ENCODE assay signal across 27 cellular contexts in genomic region chr1:209881271-209882018, GRCh38. TPM values are rescaled to one million over a fixed set of nuclear protein-coding genes. Genes with fewer than 3 reads are reported as not detected.
DNase-seq lines count a peak whose midpoint lies in the region; ATAC-seq lines count a peak whose summit lies in the region.
"Had no signal": no experiment of that assay in that cellular context is flagged by ENCODE, and none has a peak within 500 bp of the region (broad histone marks: within the 10 kb centered on the region; RNA-seq: fewer than 3 reads in every experiment).

No MANE protein-coding gene starts in this region.

- H2BK12ac ChIP-seq in neuronal stem cell (ENCODE audit: low read length): no peak overlapping the region

- no peaks in the 10 kb centered on the region for H3K9me3 Mint-ChIP-seq in activated CD4-positive, alpha-beta T cell treated with anti-CD3 and anti-CD28 coated beads, Interleukin-2, amount 10 ng/mL, durations not matched to agents 7 days and 5 days
- H3K9me3 Mint-ChIP-seq in activated CD4-positive, alpha-beta T cell treated with anti-CD3 and anti-CD28 coated beads for 36 hours (ENCODE audit: low read depth): no peaks in the 10 kb centered on the region
- H3K9me3 Mint-ChIP-seq: CD8-positive, alpha-beta memory T cell; HFFc6 had no signal

- CTCF ChIA-PET in activated CD4-positive, alpha-beta T cell treated with anti-CD3 and anti-CD28 coated beads, Interleukin-2, amount 10 ng/mL, durations not matched to agents 7 days and 5 days (lab: Charles Lee): interaction anchor here (0.5 kb wide), 1 partner anchor 486 kb away, joined by 3 read pairs; no protein-coding TSS in a partner anchor
- CTCF ChIA-PET in activated CD4-positive, alpha-beta T cell treated with anti-CD3 and anti-CD28 coated beads for 36 hours (lab: Charles Lee): interaction anchor here (0.6 to 1.3 kb wide), 3 partner anchors 18 to 108 kb away, joined by 3 to 4 read pairs (median 3); no protein-coding TSS in a partner anchor

- no peak overlapping the region for H3K14ac ChIP-seq in neuronal stem cell (ENCODE audit: low read length)

- H3K79me1 ChIP-seq in neuronal stem cell (ENCODE audit: low read depth, low read length): no peaks in the 10 kb centered on the region

- no peak overlapping the region for H3K23ac ChIP-seq in neuronal stem cell (ENCODE audit: low read depth, low read length, poor library complexity)

- H4K91ac ChIP-seq in neuronal stem cell (ENCODE audit: low read depth, low read length, poor library complexity): no peak overlapping the region

- H4K8ac ChIP-seq in neuronal stem cell (ENCODE audit: low read depth, low read length): no peak overlapping the region

- no peak overlapping the region for H2BK5ac ChIP-seq in neuronal stem cell (ENCODE audit: low read length)

- no peaks in the 10 kb centered on the region for H3K9me3 ChIP-seq in neuronal stem cell (replicated peaks in 1 of 2; ENCODE audit: control insufficient read depth in 2 of 2, insufficient read depth in 1 of 2, low read depth in 1 of 2, low read length in 2 of 2)
- H3K9me3 ChIP-seq: BE2C, HAP-1, MG63, SJSA1 had no signal

- no peak overlapping the region for H2AK5ac ChIP-seq in neuronal stem cell (ENCODE audit: low read depth, low read length)

- H3K4me1 Mint-ChIP-seq in activated CD4-positive, alpha-beta T cell treated with anti-CD3 and anti-CD28 coated beads, Interleukin-2, amount 10 ng/mL, durations not matched to agents 7 days and 5 days: no peaks in the 10 kb centered on the region
- peaks cover 8% of the 10 kb centered on the region for H3K4me1 Mint-ChIP-seq in activated CD4-positive, alpha-beta T cell treated with anti-CD3 and anti-CD28 coated beads for 36 hours
- H3K4me1 Mint-ChIP-seq: CD14-positive monocyte; CD8-positive, alpha-beta memory T cell had no signal

- H3K27me3 ChIP-seq in neuronal stem cell (ENCODE audit: control insufficient read depth in 3 of 3, insufficient read depth in 3 of 3, low read depth in 1 of 3, low read length in 3 of 3): no peaks in the 10 kb centered on the region
- H3K27me3 ChIP-seq: BE2C, MG63, SJSA1 had no signal

- H3K4me3 Mint-ChIP-seq in activated CD4-positive, alpha-beta T cell treated with anti-CD3 and anti-CD28 coated beads, Interleukin-2, amount 10 ng/mL, durations not matched to agents 7 days and 5 days: no peak overlapping the region
- no peak overlapping the region for H3K4me3 Mint-ChIP-seq in activated CD4-positive, alpha-beta T cell treated with anti-CD3 and anti-CD28 coated beads for 36 hours
- H3K4me3 Mint-ChIP-seq: CD14-positive monocyte; CD8-positive, alpha-beta memory T cell; HFFc6 had no signal

- H3K4me2 ChIP-seq in neuronal stem cell (ENCODE audit: insufficient read depth, low read length, poor library complexity, severe bottlenecking): no peak overlapping the region
- H3K4me2 ChIP-seq: PC-9 had no signal

- peak; percentile 2 for DNase-seq in activated CD4-positive, alpha-beta T cell treated with anti-CD3 and anti-CD28 coated beads, Interleukin-2, amount 10 ng/mL, durations not matched to agents 7 days and 5 days
- DNase-seq in activated CD4-positive, alpha-beta T cell treated with anti-CD3 and anti-CD28 coated beads for 36 hours: no peak
- DNase-seq in left kidney (ENCODE audit: low read depth, low spot score) (peak; percentile 54), neuronal stem cell (ENCODE audit: low spot score) (no peak), NCI-H82 (lab: John Stamatoyannopoulos, UW) (no peak), NCI-H146 treated with DMSO at 0.1 percent for 48 hours (lab: John Stamatoyannopoulos, UW; ENCODE audit: unreplicated experiment) (no peak), NCI-H2081 (lab: John Stamatoyannopoulos, UW) (no peak)
- DNase-seq: ACHN; BE2C; CD8-positive, alpha-beta memory T cell; DMS153; DND-41; HFFc6; KBM-7; MG63; NCI-H1417; NCI-H187; NCI-H524 treated with DMSO at 0.1 percent for 48 hours; PC-9; Right ventricle myocardium superior; RPMI8226 had no signal

- H3K36me3 Mint-ChIP-seq in activated CD4-positive, alpha-beta T cell treated with anti-CD3 and anti-CD28 coated beads, Interleukin-2, amount 10 ng/mL, durations not matched to agents 7 days and 5 days (ENCODE audit: low read depth): no peaks in the 10 kb centered on the region
- no peaks in the 10 kb centered on the region for H3K36me3 Mint-ChIP-seq in activated CD4-positive, alpha-beta T cell treated with anti-CD3 and anti-CD28 coated beads for 36 hours (ENCODE audit: low read depth)
- H3K36me3 Mint-ChIP-seq: CD14-positive monocyte; CD8-positive, alpha-beta memory T cell had no signal

- intact Hi-C loops in activated CD4-positive, alpha-beta T cell treated with anti-CD3 and anti-CD28 coated beads for 36 hours (cut with DNase I, micrococcal nuclease): no loop called here

- H3K36me3 ChIP-seq in neuronal stem cell (replicated peaks in 1 of 2; ENCODE audit: control insufficient read depth in 2 of 2, insufficient read depth in 2 of 2, low read length in 2 of 2): no peaks in the 10 kb centered on the region
- H3K36me3 ChIP-seq: BE2C, HAP-1, MG63, SJSA1 had no signal

- no peak overlapping the region for H2BK120ac ChIP-seq in neuronal stem cell (ENCODE audit: low read depth, low read length)

- ATAC-seq in activated CD4-positive, alpha-beta T cell treated with anti-CD3 and anti-CD28 coated beads for 36 hours: no peak
- ATAC-seq: HepG2 had no signal

- peak overlapping the region; percentile 80 for H3K27ac ChIP-seq in cingulate gyrus (ENCODE audit: low read depth, low read length)
- no peak overlapping the region for H3K27ac ChIP-seq in neuronal stem cell (replicated peaks; ENCODE audit: low read length)
- H3K27ac ChIP-seq: 22Rv1, PC-9, SJSA1 had no signal

- H3K27me3 Mint-ChIP-seq in activated CD4-positive, alpha-beta T cell treated with anti-CD3 and anti-CD28 coated beads, Interleukin-2, amount 10 ng/mL, durations not matched to agents 7 days and 5 days: peaks cover 21% of the 10 kb centered on the region
- H3K27me3 Mint-ChIP-seq in activated CD4-positive, alpha-beta T cell treated with anti-CD3 and anti-CD28 coated beads for 36 hours: peaks cover 46% of the 10 kb centered on the region

- peak overlapping the region; percentile 28 for H2AFZ ChIP-seq in neuronal stem cell (ENCODE audit: low read length)
- H2AFZ ChIP-seq: PC-9 had no signal

- H3K4ac ChIP-seq in neuronal stem cell (ENCODE audit: low read length): no peak overlapping the region

- H3K27ac Mint-ChIP-seq in activated CD4-positive, alpha-beta T cell treated with anti-CD3 and anti-CD28 coated beads, Interleukin-2, amount 10 ng/mL, durations not matched to agents 7 days and 5 days: no peak overlapping the region
- H3K27ac Mint-ChIP-seq in activated CD4-positive, alpha-beta T cell treated with anti-CD3 and anti-CD28 coated beads for 36 hours: no peak overlapping the region

- no CpG with 5 or more reads among the region's 14 CpGs for WGBS in neuronal stem cell (ENCODE audit: extremely low coverage in 2 of 2, insufficient read length in 2 of 2, insufficient replicate concordance in 1 of 2), 2 donors

- no peak overlapping the region for H3K9ac ChIP-seq in neuronal stem cell (ENCODE audit: low read depth, low read length, poor library complexity)

- H3K18ac ChIP-seq in neuronal stem cell (ENCODE audit: low read length): no peak overlapping the region

- H3K4me3 ChIP-seq in neuronal stem cell (ENCODE audit: low read length in 2 of 2): no peak overlapping the region
- H3K4me3 ChIP-seq: HAP-1, MG63, PC-9, SJSA1 had no signal

- no peak overlapping the region for H2BK15ac ChIP-seq in neuronal stem cell (ENCODE audit: low read length)

- POLR2A ChIA-PET in activated CD4-positive, alpha-beta T cell treated with anti-CD3 and anti-CD28 coated beads, Interleukin-2, amount 10 ng/mL, durations not matched to agents 7 days and 5 days (lab: Charles Lee): no interaction called here
- POLR2A ChIA-PET in activated CD4-positive, alpha-beta T cell treated with anti-CD3 and anti-CD28 coated beads for 36 hours (lab: Charles Lee): no interaction called here

- peaks cover 6 to 10% of the 10 kb centered on the region in 2 donors for H3K4me1 ChIP-seq in neuronal stem cell (ENCODE audit: control insufficient read depth in 2 of 2, insufficient read depth in 1 of 2, low read depth in 1 of 2, low read length in 2 of 2)

RNA-seq across cellular contexts. Expression of gene UTP25, which starts 53.7 kb away (rescaled TPM):
- total RNA-seq in activated CD4-positive, alpha-beta T cell treated with anti-CD3 and anti-CD28 coated beads, Interleukin-2, amount 10 ng/mL, durations not matched to agents 7 days and 5 days: 1 to 10 TPM; 8.4 to 9.5 TPM
- total RNA-seq in activated CD4-positive, alpha-beta T cell treated with anti-CD3 and anti-CD28 coated beads for 36 hours: 10 to 100 TPM in 1 of 2 experiments, 1 to 10 TPM in 1; 9.4 to 10.4 TPM
- 2.7 TPM for polyA plus RNA-seq in neuronal stem cell (2013, experiment 1 of 2)
- polyA plus RNA-seq in neuronal stem cell (2013, experiment 2 of 2): 2.8 TPM

RNA-seq across cellular contexts. Expression of gene SYT14, which starts 56.6 kb away (rescaled TPM):
- not detected for total RNA-seq in activated CD4-positive, alpha-beta T cell treated with anti-CD3 and anti-CD28 coated beads, Interleukin-2, amount 10 ng/mL, durations not matched to agents 7 days and 5 days
- not detected for total RNA-seq in activated CD4-positive, alpha-beta T cell treated with anti-CD3 and anti-CD28 coated beads for 36 hours
- 1.9 TPM for polyA plus RNA-seq in neuronal stem cell (2013, experiment 1 of 2)
- polyA plus RNA-seq in neuronal stem cell (2013, experiment 2 of 2): 1.8 TPM
- total RNA-seq: CD8-positive, alpha-beta memory T cell; HepG2; Right ventricle myocardium superior had no signal
- polyA plus RNA-seq: CD14-positive monocyte; CD8-positive, alpha-beta memory T cell; HepG2 had no signal

Comparison
In these comparisons a context has a peak if more than half of its experiments do, and no peak if none do; other contexts are left out.
1. DNase-seq: peak in activated CD4-positive, alpha-beta T cell treated with anti-CD3 and anti-CD28 coated beads, Interleukin-2, amount 10 ng/mL, durations not matched to agents 7 days and 5 days (single experiment) and left kidney (single experiment); none in activated CD4-positive, alpha-beta T cell treated with anti-CD3 and anti-CD28 coated beads for 36 hours (single experiment), neuronal stem cell (single experiment), NCI-H82 (single experiment), NCI-H146 treated with DMSO at 0.1 percent for 48 hours (single experiment) and NCI-H2081 (0 of 2).